Comparison of ENCODE assay signal across 17 cellular contexts in genomic region chr7:92061154-92061553, GRCh38.
DNase-seq lines count a peak whose midpoint lies in the region; ATAC-seq, FAIRE-seq and TF ChIP-seq lines count a peak whose summit lies in the region.
"Had no signal": no experiment of that assay in that cellular context is flagged by ENCODE, and none has a peak within 500 bp of the region (broad histone marks: within the 10 kb centered on the region; RNA-seq: fewer than 3 reads in every experiment).

No MANE protein-coding gene starts in this region.

- H3K27me3 Mint-ChIP-seq in dendritic cell treated with granulocyte-macrophage colony-stimulating factor and Interleukin-4, amounts not matched to agents 40 ng/mL and 50 ng/mL, for 4 days: no peaks in the 10 kb centered on the region
- no peaks in the 10 kb centered on the region for H3K27me3 Mint-ChIP-seq in Caco-2 (ENCODE audit: insufficient read depth, unreplicated experiment)
- no peaks in the 10 kb centered on the region for H3K27me3 Mint-ChIP-seq in CD4-positive, alpha-beta memory T cell
- H3K27me3 Mint-ChIP-seq: central memory CD8-positive, alpha-beta T cell; stimulated activated naive B cell treated with anti-CD40 and anti-IgM and Interleukin-4, amounts not matched to agents 10 μg/mL and 1 μg/mL and 100 μg/mL, for 72 hours had no signal

- 89% methylated on average over 5 of the region's 5 CpGs for WGBS in right lobe of liver (ENCODE audit: insufficient coverage, low coverage, low lambda C conversion rate, missing lambda C conversion rate)
- WGBS in HepG2 (ENCODE audit: low lambda C conversion rate): 98% methylated on average over 5 of the region's 5 CpGs
- WGBS in small intestine, 3 donors: 89 to 93% (median 91%) methylated on average over 5 of the region's 5 CpGs

- H3K4me3 Mint-ChIP-seq in dendritic cell treated with granulocyte-macrophage colony-stimulating factor and Interleukin-4, amounts not matched to agents 40 ng/mL and 50 ng/mL, for 4 days: no peak overlapping the region
- no peak overlapping the region for H3K4me3 Mint-ChIP-seq in Caco-2 (ENCODE audit: unreplicated experiment)
- no peak overlapping the region for H3K4me3 Mint-ChIP-seq in CD4-positive, alpha-beta memory T cell
- H3K4me3 Mint-ChIP-seq: central memory CD8-positive, alpha-beta T cell; natural killer cell; stimulated activated naive B cell treated with anti-CD40 and anti-IgM and Interleukin-4, amounts not matched to agents 10 μg/mL and 1 μg/mL and 100 μg/mL, for 72 hours had no signal

- DNase-seq in right lobe of liver (no peak), HepG2 (ENCODE audit: low spot score) (no peak), mucosa of gallbladder (ENCODE audit: low spot score) (peak; percentile 29), NCI-H1417 treated with DMSO at 0.1 percent for 48 hours (lab: John Stamatoyannopoulos, UW) (no peak), Caco-2 (no peak), small intestine (no peak)
- no peak for DNase-seq in CD4-positive, alpha-beta memory T cell
- DNase-seq: activated CD4-positive, alpha-beta T cell treated with anti-CD3 and anti-CD28 coated beads for 1 hour; left lung; natural killer cell; NCI-H187; NCI-H446; SJCRH30; stimulated activated naive B cell treated with anti-CD40 and anti-IgM and Interleukin-4, amounts not matched to agents 10 μg/mL and 1 μg/mL and 100 μg/mL, for 72 hours had no signal

- H3K79me2 ChIP-seq in HepG2 (ENCODE audit: insufficient read depth, low read length): no peaks in the 10 kb centered on the region

- no peaks in the 10 kb centered on the region for H3K27me3 ChIP-seq in right lobe of liver
- no peaks in the 10 kb centered on the region for H3K27me3 ChIP-seq in HepG2 (ENCODE audit: control insufficient read depth in 1 of 2, insufficient read depth in 2 of 2, low read length in 2 of 2)
- no peaks in the 10 kb centered on the region for H3K27me3 ChIP-seq in Caco-2 (replicated peaks; ENCODE audit: control insufficient read depth, insufficient read depth, low read length)
- H3K27me3 ChIP-seq in CD4-positive, alpha-beta memory T cell (ENCODE audit: insufficient read depth, low read length): no peaks in the 10 kb centered on the region
- H3K27me3 ChIP-seq in small intestine (ENCODE audit: control insufficient read depth in 2 of 2, insufficient read depth in 2 of 2, low read length in 2 of 2): no peaks in the 10 kb centered on the region
- H3K27me3 ChIP-seq: left lung, SJCRH30, tibial nerve had no signal

- H3K4me3 ChIP-seq in right lobe of liver: no peak overlapping the region
- no peak overlapping the region for H3K4me3 ChIP-seq in HepG2 (replicated peaks in 1 of 3; ENCODE audit: insufficient read depth in 1 of 3, low read depth in 2 of 3, low read length in 3 of 3)
- no peak overlapping the region for H3K4me3 ChIP-seq in Caco-2 (ENCODE audit: low read depth, low read length)
- no peak overlapping the region for H3K4me3 ChIP-seq in CD4-positive, alpha-beta memory T cell (ENCODE audit: low read length in 2 of 2)
- no peak overlapping the region for H3K4me3 ChIP-seq in small intestine (ENCODE audit: low read depth in 1 of 2, low read length in 2 of 2)
- H3K4me3 ChIP-seq: left lung, SJCRH30, tibial nerve had no signal

- H3K27ac ChIP-seq in right lobe of liver: no peak overlapping the region
- no peak overlapping the region for H3K27ac ChIP-seq in HepG2 (ENCODE audit: extremely low read length, insufficient read depth, low read length)
- no peak overlapping the region for H3K27ac ChIP-seq in CD4-positive, alpha-beta memory T cell (ENCODE audit: low read depth, low read length)
- no peak overlapping the region for H3K27ac ChIP-seq in small intestine (ENCODE audit: low read depth in 1 of 2, low read length in 1 of 2)
- H3K27ac ChIP-seq: left lung, SJCRH30, tibial nerve had no signal

- H3K9ac ChIP-seq in HepG2 (ENCODE audit: insufficient read depth, low read depth, low read length): no peak overlapping the region

- peaks cover 0 to 50% (median 4%) of the 10 kb centered on the region in 4 donors for H3K4me1 ChIP-seq in right lobe of liver
- H3K4me1 ChIP-seq in HepG2 (ENCODE audit: insufficient read depth, low read length): no peaks in the 10 kb centered on the region
- H3K4me1 ChIP-seq in Caco-2: peaks cover 40% of the 10 kb centered on the region
- peaks cover 19% of the 10 kb centered on the region for H3K4me1 ChIP-seq in CD4-positive, alpha-beta memory T cell (ENCODE audit: insufficient read depth, low read length)
- no peaks in the 10 kb centered on the region for H3K4me1 ChIP-seq in small intestine (ENCODE audit: control insufficient read depth in 2 of 2, insufficient read depth in 1 of 2, low read depth in 1 of 2, low read length in 1 of 2)
- H3K4me1 ChIP-seq: SJCRH30 had no signal

- in situ Hi-C loops in HepG2 (cut with HindIII; ENCODE audit: extremely low pct_ligation_motif_present, low pct_unique_long_range_greater_than_20kb): no loop called here

- peaks cover 11% of the 10 kb centered on the region for H3K4me1 Mint-ChIP-seq in dendritic cell treated with granulocyte-macrophage colony-stimulating factor and Interleukin-4, amounts not matched to agents 40 ng/mL and 50 ng/mL, for 4 days (ENCODE audit: low read depth)
- H3K4me1 Mint-ChIP-seq in Caco-2 (ENCODE audit: low read depth, unreplicated experiment): peaks cover 8% of the 10 kb centered on the region
- peaks cover 12 to 14% (median 13%) of the 10 kb centered on the region in 4 donors for H3K4me1 Mint-ChIP-seq in CD4-positive, alpha-beta memory T cell

- H3K9me3 ChIP-seq in right lobe of liver (no peaks in the 10 kb centered on the region), HepG2 (ENCODE audit: low read length) (no peaks in the 10 kb centered on the region), Caco-2 (no peaks in the 10 kb centered on the region), small intestine (ENCODE audit: control insufficient read depth, low read depth) (no peaks in the 10 kb centered on the region)
- no peaks in the 10 kb centered on the region for H3K9me3 ChIP-seq in CD4-positive, alpha-beta memory T cell (ENCODE audit: control insufficient read depth in 1 of 2, low read length in 2 of 2)
- H3K9me3 ChIP-seq: left lung, SJCRH30, tibial nerve had no signal

- no peak for TF ChIP-seq POLR2A in right lobe of liver (IDR thresholded peaks at IDR 0.05)
- no peak for TF ChIP-seq POLR2A in HepG2 (IDR thresholded peaks at IDR 0.05; ENCODE audit: insufficient read depth in 1 of 2, low read depth in 2 of 2, low read length in 2 of 2)

- TF ChIP-seq EP300 in HepG2 (IDR thresholded peaks at IDR 0.05; ENCODE audit: low read depth in 2 of 2, low read length in 2 of 2): no peak
- TF ChIP-seq EP300 in HepG2 (CRISPR knock-in tag; IDR thresholded peaks at IDR 0.05; ENCODE audit: borderline replicate concordance): no peak

- intact Hi-C loops in right lobe of liver (cut with DNase I) (no loop called here), HepG2 (cut with micrococcal nuclease; ENCODE audit: unreplicated experiment) (no loop called here), Caco-2 (cut with micrococcal nuclease; ENCODE audit: unreplicated experiment) (no loop called here)
- intact Hi-C loops in dendritic cell treated with granulocyte-macrophage colony-stimulating factor and Interleukin-4, amounts not matched to agents 40 ng/mL and 50 ng/mL, for 4 days (cut with micrococcal nuclease): no loop called here
- intact Hi-C loops in CD4-positive, alpha-beta memory T cell (cut with micrococcal nuclease): no loop called here

- H3K4me2 ChIP-seq in HepG2 (ENCODE audit: low read depth, low read length): no peak overlapping the region

- no peaks in the 10 kb centered on the region for H3K9me3 Mint-ChIP-seq in dendritic cell treated with granulocyte-macrophage colony-stimulating factor and Interleukin-4, amounts not matched to agents 40 ng/mL and 50 ng/mL, for 4 days
- no peaks in the 10 kb centered on the region for H3K9me3 Mint-ChIP-seq in Caco-2 (ENCODE audit: unreplicated experiment)
- H3K9me3 Mint-ChIP-seq in CD4-positive, alpha-beta memory T cell: no peaks in the 10 kb centered on the region
- H3K9me3 Mint-ChIP-seq: central memory CD8-positive, alpha-beta T cell; natural killer cell; stimulated activated naive B cell treated with anti-CD40 and anti-IgM and Interleukin-4, amounts not matched to agents 10 μg/mL and 1 μg/mL and 100 μg/mL, for 72 hours had no signal

- CTCF ChIA-PET in HepG2 (lab: Yijun Ruan, JAX; ENCODE audit: low intra/inter-chr PET ratio, low total read pairs): no interaction called here
- CTCF ChIA-PET in Caco-2 (lab: Charles Lee): no interaction called here
- CTCF ChIA-PET in CD4-positive, alpha-beta memory T cell (lab: Charles Lee; ENCODE audit: partially characterized antibody): interaction anchor here (0.6 to 1.0 kb wide), 3 partner anchors 9 to 387 kb away, joined by 3 to 4 read pairs (median 3); no protein-coding TSS in a partner anchor

- peaks cover 18% of the 10 kb centered on the region for H3K36me3 Mint-ChIP-seq in dendritic cell treated with granulocyte-macrophage colony-stimulating factor and Interleukin-4, amounts not matched to agents 40 ng/mL and 50 ng/mL, for 4 days (ENCODE audit: low read depth)
- H3K36me3 Mint-ChIP-seq in Caco-2 (ENCODE audit: insufficient read depth, unreplicated experiment): peaks cover 16% of the 10 kb centered on the region
- H3K36me3 Mint-ChIP-seq in CD4-positive, alpha-beta memory T cell: peaks cover 17 to 24% of the 10 kb centered on the region in 2 donors
- H3K36me3 Mint-ChIP-seq: natural killer cell had no signal

- H3K36me3 ChIP-seq in right lobe of liver (peaks cover 0 to under 1% (median 0%) of the 10 kb centered on the region in 4 donors), HepG2 (replicated peaks in 1 of 2; ENCODE audit: control insufficient read depth in 1 of 2, insufficient read depth in 2 of 2, low read length in 2 of 2) (peaks cover 0 to 13% of the 10 kb centered on the region in 2 experiments; a peak in 3 of 5 replicates), Caco-2 (ENCODE audit: control insufficient read depth, insufficient read depth, low read length) (no peaks in the 10 kb centered on the region), small intestine (ENCODE audit: control insufficient read depth in 2 of 2, insufficient read depth in 2 of 2, low read length in 2 of 2) (peaks cover 2 to 8% of the 10 kb centered on the region in 2 donors)
- H3K36me3 ChIP-seq in CD4-positive, alpha-beta memory T cell (ENCODE audit: insufficient read depth, low read length): peaks cover 6% of the 10 kb centered on the region

- no peak for TF ChIP-seq RAD21 in HepG2 (CRISPR knock-in tag; IDR thresholded peaks at IDR 0.05)

- POLR2A ChIA-PET in HepG2 (lab: Yijun Ruan, JAX) (interaction anchor here (2.3 kb wide), 1 partner anchor 20 kb away, joined by 5 read pairs; no protein-coding TSS in a partner anchor), Caco-2 (lab: Charles Lee) (no interaction called here)
- POLR2A ChIA-PET in CD4-positive, alpha-beta memory T cell (lab: Charles Lee; ENCODE audit: partially characterized antibody): interaction anchor here (1.1 kb wide), 1 partner anchor 73 kb away, joined by 3 read pairs; the partner anchor contains the start of gene CYP51A1

- TF ChIP-seq CTCF in right lobe of liver (IDR thresholded peaks at IDR 0.05) (no peak), HepG2 (CRISPR knock-in tag; IDR thresholded peaks at IDR 0.05) (no peak), Caco-2 (IDR thresholded peaks at IDR 0.05; ENCODE audit: insufficient read depth in 1 of 2, low read depth in 1 of 2, low read length in 1 of 2, severe bottlenecking in 1 of 2, unreplicated experiment in 1 of 2) (no peak)

- peak overlapping the region; percentile 51 for H3K27ac Mint-ChIP-seq in dendritic cell treated with granulocyte-macrophage colony-stimulating factor and Interleukin-4, amounts not matched to agents 40 ng/mL and 50 ng/mL, for 4 days
- H3K27ac Mint-ChIP-seq in Caco-2 (ENCODE audit: unreplicated experiment): no peak overlapping the region
- no peak overlapping the region for H3K27ac Mint-ChIP-seq in CD4-positive, alpha-beta memory T cell
- H3K27ac Mint-ChIP-seq: natural killer cell; stimulated activated naive B cell treated with anti-CD40 and anti-IgM and Interleukin-4, amounts not matched to agents 10 μg/mL and 1 μg/mL and 100 μg/mL, for 72 hours had no signal

- no peak overlapping the region for H2AFZ ChIP-seq in HepG2 (ENCODE audit: low read length)

- FAIRE-seq in HepG2 (lab: Jason Lieb, UNC) (no peak), small intestine (lab: Jason Lieb, UNC) (no peak)

- H4K20me1 ChIP-seq in HepG2 (ENCODE audit: insufficient read depth, low read length): no peaks in the 10 kb centered on the region

- BruUV-seq in HepG2 (replicated peaks; lab: Mats Ljungman, UMichigan) (no TSS peak), Caco-2 (replicated peaks; lab: Mats Ljungman, UMichigan) (no TSS peak)

- ATAC-seq in right lobe of liver (peak in 3 of 4 donors; percentile 20 to 53 (median 46)), HepG2 (no peak)
- ATAC-seq: left lung; natural killer cell; stimulated activated naive B cell treated with anti-CD40 and anti-IgM and Interleukin-4, amounts not matched to agents 10 μg/mL and 1 μg/mL and 100 μg/mL, for 72 hours had no signal
